In genomic region chr19:1904385-1905070, GRCh38 we compare ENCODE assay signal across 6 cellular contexts. TPM values are rescaled to one million over a fixed set of nuclear protein-coding genes. Genes with fewer than 3 reads are reported as not detected.
A peak's percentile ranks its signal among the peaks of the same experiment; 100 is the strongest.
DNase-seq lines count a peak whose midpoint lies in the region; ATAC-seq, FAIRE-seq and TF ChIP-seq lines count a peak whose summit lies in the region.

No MANE protein-coding gene starts in this region.

- DNase-seq in GM19239 (ENCODE audit: insufficient read length, low spot score) (peak; percentile 54), MV-4-11 (lab: John Stamatoyannopoulos, UW) (peak; percentile 99), endothelial cell of umbilical vein (ENCODE audit: low read depth, low spot score) (no peak)
- no peak for DNase-seq in activated effector memory CD4-positive, alpha-beta T cell treated with anti-CD3 and anti-CD28 coated beads, Interleukin-2, amount 50 U/mL, for 16 hours

- peak overlapping the region; percentile 59 for H2AFZ ChIP-seq in endothelial cell of umbilical vein (ENCODE audit: low read depth, low read length)

- no peaks in the 10 kb centered on the region for H3K36me3 ChIP-seq in endothelial cell of umbilical vein (ENCODE audit: control insufficient read depth in 2 of 2, extremely low read depth in 1 of 2, insufficient read depth in 2 of 2, low read length in 2 of 2)
- H3K36me3 ChIP-seq in skeletal muscle satellite cell (ENCODE audit: insufficient read depth, low read length), result peaks cover 4% of the 10 kb centered on the region

- H3K27ac ChIP-seq in endothelial cell of umbilical vein (ENCODE audit: insufficient read depth, low read depth, low read length), result no peak overlapping the region

- no peaks in the 10 kb centered on the region for H4K20me1 ChIP-seq in endothelial cell of umbilical vein (replicated peaks; ENCODE audit: control insufficient read depth, extremely low read depth, insufficient read depth, low read length)

- CTCF ChIA-PET in endothelial cell of umbilical vein (lab: Charles Lee), result interaction anchor here (1.4 kb wide), 1 partner anchor 40 kb away, joined by 4 read pairs; no protein-coding TSS in a partner anchor

- POLR2A ChIA-PET in endothelial cell of umbilical vein (lab: Charles Lee), result no interaction called here

- TF ChIP-seq POLR2A in endothelial cell of umbilical vein (IDR thresholded peaks at IDR 0.05; ENCODE audit: low read depth, low read length), result no peak

- dilution Hi-C loops in endothelial cell of umbilical vein (cut with MboI; ENCODE audit: extremely low pct_ligation_motif_present, low sequenced_read_pairs), result no loop called here

- TF ChIP-seq CTCF in endothelial cell of umbilical vein (IDR thresholded peaks at IDR 0.05; ENCODE audit: extremely low read depth in 1 of 2, insufficient read depth in 1 of 2, low read depth in 1 of 2, low read length in 2 of 2), result no peak

- H3K4me2 ChIP-seq in endothelial cell of umbilical vein (ENCODE audit: insufficient read depth, low read length) (no peak overlapping the region), skeletal muscle satellite cell (ENCODE audit: low read length) (peak overlapping the region; percentile 76)

- FAIRE-seq in GM19239 (lab: Jason Lieb, UNC) (peak; percentile 99), endothelial cell of umbilical vein (lab: Jason Lieb, UNC) (no peak)

- no peaks in the 10 kb centered on the region for H3K9me3 ChIP-seq in endothelial cell of umbilical vein (replicated peaks; ENCODE audit: control insufficient read depth, insufficient read depth, low read length)
- no peaks in the 10 kb centered on the region for H3K9me3 ChIP-seq in skeletal muscle satellite cell (replicated peaks; ENCODE audit: low read length)

- H3K4me3 ChIP-seq in endothelial cell of umbilical vein (replicated peaks in 1 of 3; ENCODE audit: insufficient read depth in 1 of 3, low read depth in 1 of 3, low read length in 3 of 3) (no peak overlapping the region), skeletal muscle satellite cell (ENCODE audit: low read length) (peak overlapping the region; percentile 62)

- H3K9ac ChIP-seq in endothelial cell of umbilical vein (replicated peaks; ENCODE audit: extremely low read depth, insufficient read depth, low read length) (no peak overlapping the region), skeletal muscle satellite cell (ENCODE audit: low read depth, low read length) (peak overlapping the region; percentile 86)

- peaks cover 34% of the 10 kb centered on the region for H3K79me2 ChIP-seq in endothelial cell of umbilical vein (ENCODE audit: control insufficient read depth, insufficient read depth, low read length)

- no peaks in the 10 kb centered on the region for H3K9me1 ChIP-seq in endothelial cell of umbilical vein (replicated peaks; ENCODE audit: control insufficient read depth, extremely low read depth, insufficient read depth, low read length)

- H3K4me1 ChIP-seq in endothelial cell of umbilical vein (ENCODE audit: control insufficient read depth, extremely low read depth, insufficient read depth, low read length) (no peaks in the 10 kb centered on the region), skeletal muscle satellite cell (ENCODE audit: control insufficient read depth, insufficient read depth, low read length) (peaks cover 18% of the 10 kb centered on the region)

- ATAC-seq in HG03469 (IDR thresholded peaks at IDR 0.05; ENCODE audit: unreplicated experiment), result no peak

- BruUV-seq in endothelial cell of umbilical vein (replicated peaks; lab: Mats Ljungman, UMichigan), result no TSS peak

- no peaks in the 10 kb centered on the region for H3K27me3 ChIP-seq in endothelial cell of umbilical vein (ENCODE audit: control insufficient read depth in 2 of 2, insufficient read depth in 2 of 2, low read length in 2 of 2)
- no peaks in the 10 kb centered on the region for H3K27me3 ChIP-seq in skeletal muscle satellite cell (ENCODE audit: control insufficient read depth, insufficient read depth, low read length)

- intact Hi-C loops in endothelial cell of umbilical vein (cut with micrococcal nuclease), result loop anchor here (1.0 kb wide), 3 partner anchors 19 to 40 kb away; partner anchors contain the start of gene ABHD17A

TF ChIP-seq in endothelial cell of umbilical vein, 7 proteins besides CTCF, POLR2A, EP300 and RAD21:
- TF ChIP-seq GATA2 (IDR thresholded peaks at IDR 0.05; ENCODE audit: insufficient read depth, insufficient read length, low read depth, low read length) (no peak), FOS (IDR thresholded peaks at IDR 0.05; ENCODE audit: borderline replicate concordance, insufficient read depth, low read length) (no peak), EZH2 (IDR thresholded peaks at IDR 0.05; ENCODE audit: borderline replicate concordance, low read depth, low read length, severe bottlenecking) (no peak), MYC (IDR thresholded peaks at IDR 0.05; ENCODE audit: low read depth, low read length) (no peak), JUN (IDR thresholded peaks at IDR 0.05; ENCODE audit: borderline replicate concordance, insufficient read depth, insufficient read length, low read depth) (no peak), MAX (IDR thresholded peaks at IDR 0.05; ENCODE audit: insufficient read depth, insufficient read length) (no peak), POLR2AphosphoS5 (IDR thresholded peaks at IDR 0.05; ENCODE audit: insufficient read depth, low read depth, low read length) (no peak)

RNA-seq across cellular contexts. Expression of gene ADAT3, which starts 0.7 kb away (rescaled TPM):
- 8.0 and 11.7 TPM in 2 replicates for total RNA-seq in endothelial cell of umbilical vein
- 5.7 and 8.6 TPM in 2 replicates for polyA plus RNA-seq in endothelial cell of umbilical vein
- polyA plus RNA-seq in endothelial cell of umbilical vein (2011; cell fraction: cytosol; rRNA removed), result 1.1 and 2.6 TPM in 2 replicates
- polyA plus RNA-seq in endothelial cell of umbilical vein (2011; cell fraction: nucleus; rRNA removed), result 3.4 and 3.8 TPM in 2 replicates
- polyA plus RNA-seq in endothelial cell of umbilical vein (2012), result 1.7 and 2.9 TPM in 2 replicates
- 2.0 and 3.3 TPM in 2 replicates for polyA minus RNA-seq in endothelial cell of umbilical vein
- 5.0 TPM for polyA minus RNA-seq in endothelial cell of umbilical vein (2011; cell fraction: cytosol; rRNA and poly(A)+ RNA removed)
- 2.8 and 7.1 TPM in 2 replicates for polyA minus RNA-seq in endothelial cell of umbilical vein (2011; cell fraction: nucleus; rRNA and poly(A)+ RNA removed)
- 3.3 and 3.5 TPM in 2 replicates for total RNA-seq in skeletal muscle satellite cell (2012; rRNA removed)

RNA-seq across cellular contexts. Expression of gene SCAMP4, which starts 0.7 kb away (rescaled TPM):
- total RNA-seq in endothelial cell of umbilical vein, result 68.2 and 72.2 TPM in 2 replicates
- 24.4 and 29.6 TPM in 2 replicates for polyA plus RNA-seq in endothelial cell of umbilical vein
- polyA plus RNA-seq in endothelial cell of umbilical vein (2011; cell fraction: cytosol; rRNA removed), result 16.1 and 22.8 TPM in 2 replicates
- polyA plus RNA-seq in endothelial cell of umbilical vein (2011; cell fraction: nucleus; rRNA removed), result 33.4 and 36.5 TPM in 2 replicates
- 28.5 and 51.3 TPM in 2 replicates for polyA plus RNA-seq in endothelial cell of umbilical vein (2012)
- 23.8 and 26.8 TPM in 2 replicates for polyA minus RNA-seq in endothelial cell of umbilical vein
- 29.4 TPM for polyA minus RNA-seq in endothelial cell of umbilical vein (2011; cell fraction: cytosol; rRNA and poly(A)+ RNA removed)
- polyA minus RNA-seq in endothelial cell of umbilical vein (2011; cell fraction: nucleus; rRNA and poly(A)+ RNA removed), result 16.2 and 22.0 TPM in 2 replicates
- 45.2 and 65.9 TPM in 2 replicates for total RNA-seq in skeletal muscle satellite cell (2012; rRNA removed)

RNA-seq across cellular contexts. Expression of gene ABHD17A, which starts 19.2 kb away (rescaled TPM):
- total RNA-seq in endothelial cell of umbilical vein, result 89.8 and 97.0 TPM in 2 replicates
- polyA plus RNA-seq in endothelial cell of umbilical vein, result 143 and 179 TPM in 2 replicates
- 38.4 and 71.7 TPM in 2 replicates for polyA plus RNA-seq in endothelial cell of umbilical vein (2011; cell fraction: cytosol; rRNA removed)
- polyA plus RNA-seq in endothelial cell of umbilical vein (2011; cell fraction: nucleus; rRNA removed), result 76.9 and 77.9 TPM in 2 replicates
- polyA plus RNA-seq in endothelial cell of umbilical vein (2012), result 29.4 and 57.3 TPM in 2 replicates
- 41.1 and 52.8 TPM in 2 replicates for polyA minus RNA-seq in endothelial cell of umbilical vein
- 28.8 TPM for polyA minus RNA-seq in endothelial cell of umbilical vein (2011; cell fraction: cytosol; rRNA and poly(A)+ RNA removed)
- polyA minus RNA-seq in endothelial cell of umbilical vein (2011; cell fraction: nucleus; rRNA and poly(A)+ RNA removed), result 11.6 and 18.8 TPM in 2 replicates
- 61.8 and 64.4 TPM in 2 replicates for total RNA-seq in skeletal muscle satellite cell (2012; rRNA removed)

RNA-seq across cellular contexts. Expression of gene CSNK1G2, which starts 36.4 kb away (rescaled TPM):
- total RNA-seq in endothelial cell of umbilical vein, result 93.8 and 96.6 TPM in 2 replicates
- polyA plus RNA-seq in endothelial cell of umbilical vein, result 110 and 134 TPM in 2 replicates
- polyA plus RNA-seq in endothelial cell of umbilical vein (2011; cell fraction: cytosol; rRNA removed), result 38.8 and 65.3 TPM in 2 replicates
- 260 and 290 TPM in 2 replicates for polyA plus RNA-seq in endothelial cell of umbilical vein (2011; cell fraction: nucleus; rRNA removed)
- polyA plus RNA-seq in endothelial cell of umbilical vein (2012), result 55.9 and 84.3 TPM in 2 replicates
- polyA minus RNA-seq in endothelial cell of umbilical vein, result 54.4 and 69.3 TPM in 2 replicates
- 32.7 TPM for polyA minus RNA-seq in endothelial cell of umbilical vein (2011; cell fraction: cytosol; rRNA and poly(A)+ RNA removed)
- 30.7 and 61.8 TPM in 2 replicates for polyA minus RNA-seq in endothelial cell of umbilical vein (2011; cell fraction: nucleus; rRNA and poly(A)+ RNA removed)
- total RNA-seq in skeletal muscle satellite cell (2012; rRNA removed), result 55.3 and 64.9 TPM in 2 replicates

RNA-seq across cellular contexts. Expression of gene KLF16, which starts 41.1 kb away (rescaled TPM):
- 36.6 and 38.0 TPM in 2 replicates for total RNA-seq in endothelial cell of umbilical vein
- polyA plus RNA-seq in endothelial cell of umbilical vein, result 11.6 and 22.6 TPM in 2 replicates
- polyA plus RNA-seq in endothelial cell of umbilical vein (2011; cell fraction: cytosol; rRNA removed), result 6.0 and 10.4 TPM in 2 replicates
- polyA plus RNA-seq in endothelial cell of umbilical vein (2011; cell fraction: nucleus; rRNA removed), result 4.4 and 4.6 TPM in 2 replicates
- polyA plus RNA-seq in endothelial cell of umbilical vein (2012), result 12.1 and 19.5 TPM in 2 replicates
- 3.1 and 3.2 TPM in 2 replicates for polyA minus RNA-seq in endothelial cell of umbilical vein
- polyA minus RNA-seq in endothelial cell of umbilical vein (2011; cell fraction: cytosol; rRNA and poly(A)+ RNA removed), result 19.7 TPM
- polyA minus RNA-seq in endothelial cell of umbilical vein (2011; cell fraction: nucleus; rRNA and poly(A)+ RNA removed), result 2.0 and 3.2 TPM in 2 replicates
- total RNA-seq in skeletal muscle satellite cell (2012; rRNA removed), result 12.9 and 13.2 TPM in 2 replicates

Comparison
In these comparisons a context has a peak if more than half of its experiments do, and no peak if none do; other contexts are left out.
1. DNase-seq: peak in GM19239 (single experiment) and MV-4-11 (single experiment); none in endothelial cell of umbilical vein (single experiment) and activated effector memory CD4-positive, alpha-beta T cell treated with anti-CD3 and anti-CD28 coated beads, Interleukin-2, amount 50 U/mL, for 16 hours (single experiment).